7 cellular contexts compared by ENCODE assay signal in the genomic region with DNA sequence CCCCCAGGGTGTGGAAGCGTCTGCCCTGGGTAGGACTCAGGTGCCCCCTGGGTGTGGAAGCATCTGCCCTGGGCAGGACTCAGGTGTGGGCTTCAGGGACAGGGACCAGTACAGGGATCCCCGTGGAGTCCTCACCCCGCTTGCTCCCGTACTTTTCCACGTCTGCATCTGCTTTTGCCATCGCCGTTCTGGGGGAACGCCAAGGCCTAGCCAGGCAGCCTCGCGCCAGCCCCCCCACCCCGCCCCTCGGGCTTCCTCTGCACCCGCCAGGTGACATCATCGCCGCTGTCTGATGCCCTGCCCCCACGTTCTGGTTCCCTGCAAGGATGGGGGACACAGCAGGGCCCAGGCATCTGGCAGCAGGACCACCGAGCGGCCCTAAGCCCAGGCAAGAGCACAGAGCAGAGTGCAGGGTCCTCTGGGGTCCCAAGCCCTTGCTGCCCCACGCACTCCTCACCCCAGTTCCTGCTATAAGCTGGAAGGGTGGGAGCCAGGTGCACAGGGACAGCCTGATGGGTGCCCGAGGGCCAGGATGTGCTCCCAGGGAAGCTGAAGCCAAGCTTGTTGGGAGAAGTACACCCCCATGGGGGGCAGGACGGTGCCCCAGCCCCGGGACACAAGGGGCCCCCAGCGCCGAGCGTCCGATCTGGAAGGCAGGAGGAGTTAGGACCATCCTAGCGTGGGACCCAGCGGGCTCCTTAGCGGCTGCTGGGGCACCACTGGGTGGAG. TPM values are rescaled to one million over a fixed set of nuclear protein-coding genes. Genes with fewer than 3 reads are reported as not detected.
A peak's percentile ranks its signal among the peaks of the same experiment; 100 is the strongest.
DNase-seq lines count a peak whose midpoint lies in the region; ATAC-seq and TF ChIP-seq lines count a peak whose summit lies in the region.
"Not testable (repeated sequence)": the region's sequence is repeated elsewhere in the genome, so short reads cannot be mapped to it uniquely, and the experiment has no call there.

No MANE protein-coding gene starts in this region.

- no CpG with 5 or more reads among the region's 29 CpGs for WGBS in esophagus squamous epithelium, 2 donors
- 81% methylated on average over 8 of the region's 29 CpGs; no CpG with 5 or more reads in 1 of the 2 donors for WGBS in transverse colon (ENCODE audit: low coverage in 1 of 2), 2 donors

- not testable (repeated sequence) for H3K4me3 ChIP-seq in HUES6 (ENCODE audit: low read depth, low read length); esophagus squamous epithelium; left ventricle myocardium inferior; muscle layer of colon (ENCODE audit: low read depth in 1 of 2, low read length in 2 of 2); transverse colon
- H3K4me3 ChIP-seq in ascending aorta: peak overlapping the region; percentile 30 to 62
- peak overlapping the region; percentile 25 to 48 (median 38) for H3K4me3 ChIP-seq in gastrocnemius medialis

- intact Hi-C loops in ascending aorta (cut with DNase I): loop anchor here (10.0 kb wide), 1 partner anchor 48 kb away; a partner anchor contains a TSS
- intact Hi-C loops in esophagus squamous epithelium (cut with DNase I); left ventricle myocardium inferior (cut with micrococcal nuclease); gastrocnemius medialis (cut with DNase I; ENCODE audit: low total_unique reads); transverse colon (cut with DNase I; ENCODE audit: low total_unique reads): not testable (repeated sequence)

- not testable (repeated sequence) for H3K27me3 ChIP-seq in HUES6 (ENCODE audit: control insufficient read depth, insufficient read depth, low read length); ascending aorta; esophagus squamous epithelium; left ventricle myocardium inferior (ENCODE audit: low read depth); muscle layer of colon (ENCODE audit: control insufficient read depth in 1 of 2, insufficient read depth in 2 of 2, low read length in 2 of 2); gastrocnemius medialis; transverse colon

- H3K4me1 ChIP-seq in HUES6 (ENCODE audit: control insufficient read depth, insufficient read depth, low read length): peaks cover 34% of the 10 kb centered on the region
- H3K4me1 ChIP-seq in ascending aorta: peaks cover 21 to 63% of the 10 kb centered on the region in 2 donors
- peaks cover 54 to 77% (median 66%) of the 10 kb centered on the region in 3 donors for H3K4me1 ChIP-seq in esophagus squamous epithelium
- peaks cover 71% of the 10 kb centered on the region for H3K4me1 ChIP-seq in left ventricle myocardium inferior
- peaks cover 39% of the 10 kb centered on the region for H3K4me1 ChIP-seq in muscle layer of colon (ENCODE audit: insufficient read depth, low read length)
- H3K4me1 ChIP-seq in gastrocnemius medialis: peaks cover 56 to 78% of the 10 kb centered on the region in 2 donors
- H3K4me1 ChIP-seq in transverse colon: peaks cover 27 to 66% (median 44%) of the 10 kb centered on the region in 4 donors

- TF ChIP-seq CTCF in ascending aorta (IDR thresholded peaks at IDR 0.05); esophagus squamous epithelium (IDR thresholded peaks at IDR 0.05); left ventricle myocardium inferior (IDR thresholded peaks at IDR 0.05; ENCODE audit: borderline replicate concordance); gastrocnemius medialis (IDR thresholded peaks at IDR 0.05 in 4 of 5, conservative IDR thresholded peaks at IDR 0.05 in 1 of 5); transverse colon (IDR thresholded peaks at IDR 0.05): not testable (repeated sequence)

- H3K27ac ChIP-seq in HUES6 (ENCODE audit: low read depth, low read length): peak overlapping the region; percentile 47; the same call in 1 of the 2 replicates
- peak overlapping the region; percentile 93 to 98 for H3K27ac ChIP-seq in ascending aorta
- H3K27ac ChIP-seq in esophagus squamous epithelium: peak overlapping the region; percentile 72 to 88 (median 86)
- H3K27ac ChIP-seq in left ventricle myocardium inferior (replicated peaks): peak overlapping the region; percentile 89
- H3K27ac ChIP-seq in muscle layer of colon (ENCODE audit: low read depth, low read length): peak overlapping the region; percentile 77
- H3K27ac ChIP-seq in gastrocnemius medialis: peak overlapping the region; percentile 85 to 97 (median 94)
- peak overlapping the region; percentile 84 to 91 (median 88) for H3K27ac ChIP-seq in transverse colon

- peak; percentile 16 to 39 for ATAC-seq in gastrocnemius medialis

- not testable (repeated sequence) for TF ChIP-seq EP300 in transverse colon (IDR thresholded peaks at IDR 0.05; ENCODE audit: low read depth)

- in situ Hi-C loops in gastrocnemius medialis (cut with MboI; ENCODE audit: low sequenced_read_pairs in 4 of 4); transverse colon (cut with MboI; ENCODE audit: low pct_ligation_motif_present in 1 of 4, low pct_unique_long_range_greater_than_20kb in 1 of 4, low sequenced_read_pairs in 3 of 4): not testable (repeated sequence)

- not testable (repeated sequence) for TF ChIP-seq POLR2A in esophagus squamous epithelium (IDR thresholded peaks at IDR 0.05); gastrocnemius medialis (IDR thresholded peaks at IDR 0.05); transverse colon (IDR thresholded peaks at IDR 0.05)

- peak overlapping the region; percentile 91 for H3K9ac ChIP-seq in HUES6 (ENCODE audit: low read length)
- H3K9ac ChIP-seq in muscle layer of colon (ENCODE audit: low read length): not testable (repeated sequence)

- H3K9me3 ChIP-seq in HUES6 (ENCODE audit: control insufficient read depth, insufficient read depth, low read depth, low read length); ascending aorta; esophagus squamous epithelium; left ventricle myocardium inferior (replicated peaks); muscle layer of colon (ENCODE audit: low read length); gastrocnemius medialis; transverse colon: not testable (repeated sequence)

- H3K36me3 ChIP-seq in HUES6 (ENCODE audit: control insufficient read depth, insufficient read depth, low read length); ascending aorta; esophagus squamous epithelium; left ventricle myocardium inferior; muscle layer of colon (ENCODE audit: insufficient read depth, low read length); gastrocnemius medialis; transverse colon: not testable (repeated sequence)

- DNase-seq in ascending aorta (ENCODE audit: low spot score in 2 of 2); esophagus squamous epithelium (lab: John Stamatoyannopoulos, UW); left ventricle myocardium inferior; transverse colon: not testable (repeated sequence)
- DNase-seq in gastrocnemius medialis: peak in 1 of 2 donors; percentile 55

RNA-seq across cellular contexts. Expression of a gene that starts 48.6 kb away (rescaled TPM):
- total RNA-seq in ascending aorta: 4.8 TPM
- 10 to 100 TPM; 14.0 to 27.8 (median 20.0) TPM for total RNA-seq in esophagus squamous epithelium
- 24.4 TPM for total RNA-seq in left ventricle myocardium inferior
- total RNA-seq in gastrocnemius medialis: 10 to 100 TPM; 32.8 to 76.4 (median 49.3) TPM
- 10 to 100 TPM; 13.5 to 33.0 (median 24.0) TPM for total RNA-seq in transverse colon
